17 cellular contexts compared by ENCODE assay signal in the genomic region with DNA sequence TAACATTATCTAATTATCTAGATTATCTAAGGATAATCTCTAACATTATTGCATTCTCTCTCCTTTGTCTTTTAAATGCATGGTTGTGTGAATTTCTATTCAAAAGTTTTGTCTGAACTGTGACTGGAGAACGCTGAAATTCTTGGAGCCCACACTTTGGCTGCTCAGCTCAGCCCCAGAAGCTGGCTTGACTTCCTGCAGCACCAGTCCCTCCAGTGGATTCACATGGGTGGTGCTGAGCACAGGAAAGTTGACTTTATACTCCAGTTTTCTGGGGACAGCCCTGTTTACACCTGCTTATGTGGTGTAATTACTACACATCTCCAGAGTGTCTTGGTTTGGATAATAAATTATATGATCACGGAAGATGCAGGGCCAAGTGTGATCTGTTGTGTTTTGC.
A peak's percentile ranks its signal among the peaks of the same experiment; 100 is the strongest.
DNase-seq lines count a peak whose midpoint lies in the region; ATAC-seq and TF ChIP-seq lines count a peak whose summit lies in the region.
"Had no signal": no experiment of that assay in that cellular context is flagged by ENCODE, and none has a peak within 500 bp of the region (broad histone marks: within the 10 kb centered on the region; RNA-seq: fewer than 3 reads in every experiment).

No MANE protein-coding gene starts in this region.

- no peak for ATAC-seq in GM18520 (IDR thresholded peaks at IDR 0.05; ENCODE audit: unreplicated experiment)
- ATAC-seq in HG02588 (IDR thresholded peaks at IDR 0.05; ENCODE audit: unreplicated experiment) = no peak

- TF ChIP-seq CTCF in epithelial cell of esophagus (IDR thresholded peaks at IDR 0.05; ENCODE audit: insufficient read depth, low read depth, low read length, missing control alignments) = peak; percentile 4

- no peak overlapping the region for H3K4me3 ChIP-seq in epithelial cell of esophagus (ENCODE audit: low read length)

- peak; percentile 70 for DNase-seq in NCI-H82 (lab: John Stamatoyannopoulos, UW)
- DNase-seq in NCI-H82 treated with DMSO at 0.1 percent for 48 hours (lab: John Stamatoyannopoulos, UW; ENCODE audit: unreplicated experiment) = no peak
- DNase-seq in NCI-H69 (lab: John Stamatoyannopoulos, UW) = peak; percentile 8
- no peak for DNase-seq in epithelial cell of esophagus (ENCODE audit: low read depth)
- no peak for DNase-seq in amniotic stem cell (lab: John Stamatoyannopoulos, UW)
- DNase-seq in MV-4-11 (lab: John Stamatoyannopoulos, UW) = no peak
- DNase-seq: Caco-2; CD4-positive, alpha-beta T cell; DMS79 treated with DMSO at 0.1 percent for 48 hours; HCEC 1CT; NCI-H1930; NCI-H345; NCI-H524 treated with DMSO at 0.1 percent for 48 hours; Right ventricle myocardium superior; SW 1271 had no signal

Comparison
In these comparisons a context has a peak if more than half of its experiments do, and no peak if none do; other contexts are left out.
1. DNase-seq: peak in NCI-H82 (single experiment) and NCI-H69 (single experiment); none in NCI-H82 treated with DMSO at 0.1 percent for 48 hours (single experiment), epithelial cell of esophagus (single experiment), amniotic stem cell (single experiment) and MV-4-11 (single experiment).